ENCODE assay signal across 27 cellular contexts in genomic region chr5:17891881-17892280, GRCh38.
"Had no signal": no experiment of that assay in that cellular context is flagged by ENCODE, and none has a peak within 500 bp of the region (broad histone marks: within the 10 kb centered on the region; RNA-seq: fewer than 3 reads in every experiment).

No MANE protein-coding gene starts in this region.

- H3K27ac ChIP-seq: left ventricle myocardium inferior, ovary, right atrium auricular region, right lobe of liver, skin epidermis, stomach, thoracic aorta, tibial artery, upper lobe of right lung had no signal

- H3K9me3 ChIP-seq: ovary, right atrium auricular region, right lobe of liver, stomach, thoracic aorta, tibial artery, upper lobe of right lung had no signal

- DNase-seq: hypothalamus; immature natural killer cell; left ventricle myocardium inferior; naive B cell; natural killer cell; nephron progenitor cell; ovary; right lobe of liver; stimulated activated CD4-positive, alpha-beta T cell treated with anti-CD3 and anti-CD28 coated beads, Interleukin-12 subunit alpha, Interleukin-12 subunit beta, amount 100 ng/mL, for 4 hours; stimulated activated CD4-positive, alpha-beta T cell treated with anti-CD3 and anti-CD28 coated beads, Interleukin-15, amount 100 ng/mL, for 24 hours; stimulated activated CD4-positive, alpha-beta T cell treated with anti-CD3 and anti-CD28 coated beads, Interleukin-2, amount 100 ng/mL, for 24 hours; stimulated activated CD4-positive, alpha-beta T cell treated with anti-CD3 and anti-CD28 coated beads, Interleukin-4, amount 100 ng/mL, for 1 hour; stimulated activated naive B cell treated with anti-CD40 and anti-IgM and Interleukin-4, amounts not matched to agents 10 μg/mL and 1 μg/mL and 100 μg/mL, for 72 hours; stimulated activated naive CD8-positive, alpha-beta T cell treated with anti-CD3 and anti-CD28 coated beads, Interleukin-15, Interleukin-2, amounts not matched to agents 100 U/mL and 50 U/mL, for 24 hours; stomach; tibial artery; trophoblast cell; upper lobe of right lung had no signal

- H3K27me3 ChIP-seq: ovary, right atrium auricular region, right lobe of liver, stomach, tibial artery, upper lobe of right lung had no signal

- FAIRE-seq: islet of Langerhans, urothelium cell line had no signal

- H3K4me1 ChIP-seq: left ventricle myocardium inferior, right atrium auricular region, right lobe of liver, stomach, tibial artery, upper lobe of right lung had no signal

- ATAC-seq: natural killer cell; right lobe of liver; stimulated activated naive B cell treated with anti-CD40 and anti-IgM and Interleukin-4, amounts not matched to agents 10 μg/mL and 1 μg/mL and 100 μg/mL, for 72 hours; stimulated activated naive CD8-positive, alpha-beta T cell treated with anti-CD3 and anti-CD28 coated beads, Interleukin-15, Interleukin-2, amounts not matched to agents 100 U/mL and 50 U/mL, for 24 hours; upper lobe of right lung had no signal

- H3K27ac Mint-ChIP-seq: immature natural killer cell; memory B cell; mesothelial cell of epicardium; naive B cell; natural killer cell; nephron progenitor cell; progenitor cell of endocrine pancreas; stimulated activated naive B cell treated with anti-CD40 and anti-IgM and Interleukin-4, amounts not matched to agents 10 μg/mL and 1 μg/mL and 100 μg/mL, for 72 hours had no signal

- H3K4me3 ChIP-seq: left ventricle myocardium inferior, lung, ovary, right atrium auricular region, right lobe of liver, skin epidermis, stomach, thoracic aorta, tibial artery, upper lobe of right lung had no signal

- H3K36me3 ChIP-seq: left ventricle myocardium inferior, ovary, right atrium auricular region, right lobe of liver, stomach, thoracic aorta, tibial artery, upper lobe of right lung had no signal

- H3K36me3 Mint-ChIP-seq: memory B cell; mesothelial cell of epicardium; naive B cell; stimulated activated naive B cell treated with anti-CD40 and anti-IgM and Interleukin-4, amounts not matched to agents 10 μg/mL and 1 μg/mL and 100 μg/mL, for 72 hours had no signal

- H3K9me3 Mint-ChIP-seq: memory B cell; mesothelial cell of epicardium; nephron progenitor cell; stimulated activated naive B cell treated with anti-CD40 and anti-IgM and Interleukin-4, amounts not matched to agents 10 μg/mL and 1 μg/mL and 100 μg/mL, for 72 hours had no signal
